ENCODE assay signal across 8 cellular contexts in the genomic region with DNA sequence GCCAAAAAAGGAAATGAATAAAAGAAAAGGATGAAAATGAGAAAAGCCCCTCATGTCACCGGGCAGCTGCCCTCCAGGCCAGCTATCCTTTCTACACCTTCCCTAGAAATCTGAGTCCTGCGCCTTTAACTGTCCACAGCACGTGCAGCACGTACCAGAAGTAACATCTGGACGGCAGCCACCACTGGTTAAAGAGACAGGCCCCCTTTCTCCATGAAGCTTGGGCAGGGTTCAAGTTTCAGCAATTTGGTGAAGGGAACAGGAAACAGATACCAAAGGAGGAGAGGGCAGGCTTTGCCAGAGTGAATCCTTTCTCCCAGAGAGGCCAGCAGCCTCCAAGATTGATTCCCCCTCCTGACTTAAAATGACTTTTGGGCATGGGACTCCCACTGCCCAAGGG. TPM values are rescaled to one million over a fixed set of nuclear protein-coding genes. Genes with fewer than 3 reads are reported as not detected.
DNase-seq lines count a peak whose midpoint lies in the region; ATAC-seq, FAIRE-seq and TF ChIP-seq lines count a peak whose summit lies in the region.

No MANE protein-coding gene starts in this region.

- no peaks in the 10 kb centered on the region for H3K9me3 ChIP-seq in colonic mucosa
- no peaks in the 10 kb centered on the region for H3K9me3 ChIP-seq in neural progenitor cell (ENCODE audit: low read depth)

- H3K27me3 ChIP-seq in colonic mucosa (no peaks in the 10 kb centered on the region), neural progenitor cell (no peaks in the 10 kb centered on the region)

- peak overlapping the region; percentile 33 for H3K4me3 Mint-ChIP-seq in neural progenitor cell

- H3K27me3 Mint-ChIP-seq in neural progenitor cell (ENCODE audit: insufficient read depth, low read depth) = peaks cover 3% of the 10 kb centered on the region

- H3K9ac ChIP-seq in colonic mucosa (ENCODE audit: low read depth in 2 of 2, low read length in 2 of 2) (no peak overlapping the region), neural progenitor cell (no peak overlapping the region)

- no peak overlapping the region for H3K4me2 ChIP-seq in neural progenitor cell

- H4K20me1 ChIP-seq in neural progenitor cell (ENCODE audit: low read depth) = peaks cover 7% of the 10 kb centered on the region

- ATAC-seq in HG03095 (IDR thresholded peaks at IDR 0.05; ENCODE audit: unreplicated experiment) (no peak), HG03039 (IDR thresholded peaks at IDR 0.05; ENCODE audit: unreplicated experiment) (no peak), HG03439 (IDR thresholded peaks at IDR 0.05; ENCODE audit: unreplicated experiment) (no peak)

- no peak overlapping the region for H3K4me3 ChIP-seq in colonic mucosa
- no peak overlapping the region for H3K4me3 ChIP-seq in neural progenitor cell

- H3K36me3 ChIP-seq in colonic mucosa (no peaks in the 10 kb centered on the region), neural progenitor cell (no peaks in the 10 kb centered on the region)

- peaks cover 21% of the 10 kb centered on the region for H3F3A ChIP-seq in neural progenitor cell (ENCODE audit: low read depth)

- H3K27ac Mint-ChIP-seq in neural progenitor cell = peak overlapping the region; percentile 42

- intact Hi-C loops in colonic mucosa (cut with DNase I) = no loop called here

- H3K4me1 Mint-ChIP-seq in neural progenitor cell = peaks cover 35% of the 10 kb centered on the region

- H2AFZ ChIP-seq in neural progenitor cell (replicated peaks) = peak overlapping the region; percentile 29

- TF ChIP-seq CTCF in GM13977 (IDR thresholded peaks at IDR 0.05; ENCODE audit: extremely low read depth, insufficient read depth, missing control alignments) = no peak
- TF ChIP-seq CTCF in colonic mucosa (IDR thresholded peaks at IDR 0.05) = no peak
- no peak for TF ChIP-seq CTCF in neural progenitor cell (IDR thresholded peaks at IDR 0.05)

- H3K27ac ChIP-seq in colonic mucosa = peak overlapping the region; percentile 1
- no peak overlapping the region for H3K27ac ChIP-seq in neural progenitor cell

- peaks cover 9% of the 10 kb centered on the region for H3K79me2 ChIP-seq in neural progenitor cell (ENCODE audit: low read depth)

- in situ Hi-C loops in GM13977 (cut with MboI; ENCODE audit: low pct_unique_long_range_greater_than_20kb, low sequenced_read_pairs, unreplicated experiment) = no loop called here

- FAIRE-seq in RCC 7860 (lab: Jason Lieb, UNC) = no peak

- H3K4me1 ChIP-seq in colonic mucosa = peaks cover 5% of the 10 kb centered on the region
- peaks cover 14% of the 10 kb centered on the region for H3K4me1 ChIP-seq in neural progenitor cell

- DNase-seq in GM13977 (ENCODE audit: low spot score) = peak; percentile 67
- peak; percentile 50 for DNase-seq in NCI-H510A (lab: John Stamatoyannopoulos, UW)
- peak; percentile 85 for DNase-seq in colonic mucosa
- DNase-seq in neural progenitor cell (ENCODE audit: low spot score) = no peak
- no peak for DNase-seq in RCC 7860 (ENCODE audit: low spot score)

- H3K9me3 Mint-ChIP-seq in neural progenitor cell = no peaks in the 10 kb centered on the region

- no peaks in the 10 kb centered on the region for H3K36me3 Mint-ChIP-seq in neural progenitor cell

RNA-seq across cellular contexts. Expression of gene KIAA2013, which starts 3.6 kb away (rescaled TPM):
- total RNA-seq in colonic mucosa (100 to 1,000 TPM; 110 to 128 TPM), neural progenitor cell (ENCODE audit: low replicate concordance) (17.3 and 51.9 TPM in 2 replicates)

RNA-seq across cellular contexts. Expression of gene PLOD1, which starts 4.7 kb away (rescaled TPM):
- 10 to 100 TPM; 72.5 to 83.9 TPM for total RNA-seq in colonic mucosa
- 27.2 and 73.5 TPM in 2 replicates for total RNA-seq in neural progenitor cell (ENCODE audit: low replicate concordance)

RNA-seq across cellular contexts. Expression of gene MFN2, which starts 50.4 kb away (rescaled TPM):
- total RNA-seq in colonic mucosa (100 to 1,000 TPM; 102 to 110 TPM), neural progenitor cell (ENCODE audit: low replicate concordance) (29.6 and 41.9 TPM in 2 replicates)

Comparison
In these comparisons a context has a peak if more than half of its experiments do, and no peak if none do; other contexts are left out.
1. DNase-seq: peak in GM13977 (single experiment), NCI-H510A (single experiment) and colonic mucosa (single experiment); none in neural progenitor cell (single experiment) and RCC 7860 (single experiment).